Comparison of ENCODE assay signal across 8 cellular contexts in genomic region chr3:48655586-48655985, GRCh38. TPM values are rescaled to one million over a fixed set of nuclear protein-coding genes. Genes with fewer than 3 reads are reported as not detected.
A peak's percentile ranks its signal among the peaks of the same experiment; 100 is the strongest.
DNase-seq lines count a peak whose midpoint lies in the region; ATAC-seq lines count a peak whose summit lies in the region.

No MANE protein-coding gene starts in this region.

- no peaks in the 10 kb centered on the region for H3K9me3 ChIP-seq in HUES64 (ENCODE audit: insufficient read depth, low read depth, low read length)

- peaks cover 58% of the 10 kb centered on the region for H3K36me3 ChIP-seq in HUES64 (ENCODE audit: insufficient read depth, low read length)

- no peak overlapping the region for H3K27ac ChIP-seq in HUES64 (ENCODE audit: low read depth, low read length)

- WGBS in HUES64: 31% methylated on average over 22 of the region's 27 CpGs

- no peaks in the 10 kb centered on the region for H3K27me3 ChIP-seq in HUES64 (ENCODE audit: insufficient read depth, low read length)

- ATAC-seq in HG02678 (IDR thresholded peaks at IDR 0.05; ENCODE audit: unreplicated experiment): no peak
- no peak for ATAC-seq in GM21825 (IDR thresholded peaks at IDR 0.05; ENCODE audit: unreplicated experiment)

- no peaks in the 10 kb centered on the region for H3K4me1 ChIP-seq in HUES64 (ENCODE audit: insufficient read depth, low read length)

- DNase-seq in activated naive CD4-positive, alpha-beta T cell treated with Interleukin-2 at 50 U/mL for 16 hours: peak; percentile 68
- peak; percentile 38 for DNase-seq in kidney tubule cell (ENCODE audit: low spot score)
- peak; percentile 20 to 48 for DNase-seq in stimulated activated CD8-positive, alpha-beta memory T cell treated with anti-CD3 and anti-CD28 coated beads, Interleukin-7, amount 100 ng/mL, for 48 hours (ENCODE audit: extremely low read depth in 1 of 2, low read depth in 1 of 2)
- DNase-seq in NAMALWA (ENCODE audit: low spot score): no peak
- DNase-seq in Kasumi-1 (lab: John Stamatoyannopoulos, UW): no peak

- peak overlapping the region; percentile 63 for H3K4me3 ChIP-seq in HUES64 (ENCODE audit: low read length)

- H3K9ac ChIP-seq in HUES64 (ENCODE audit: low read depth, low read length): 0 out of 2 replicates have a peak overlapping the region, but pooled peaks have one; percentile 29

RNA-seq across cellular contexts. Expression of gene CELSR3, which starts 7.1 kb away (rescaled TPM):
- polyA plus RNA-seq in HUES64 (2013, experiment 1 of 2): 10.1 TPM
- 12.7 TPM for polyA plus RNA-seq in HUES64 (2013, experiment 2 of 2)

RNA-seq across cellular contexts. Expression of gene SLC26A6, which starts 20.3 kb away (rescaled TPM):
- polyA plus RNA-seq in HUES64 (2013, experiment 1 of 2): 42.0 TPM
- polyA plus RNA-seq in HUES64 (2013, experiment 2 of 2): 40.4 TPM

RNA-seq across cellular contexts. Expression of gene NCKIPSD, which starts 30.1 kb away (rescaled TPM):
- 26.5 TPM for polyA plus RNA-seq in HUES64 (2013, experiment 1 of 2)
- 25.8 TPM for polyA plus RNA-seq in HUES64 (2013, experiment 2 of 2)

RNA-seq across cellular contexts. Expression of gene TMEM89, which starts 34.0 kb away (rescaled TPM):
- not detected for polyA plus RNA-seq in HUES64 (2013, experiment 1 of 2)
- not detected for polyA plus RNA-seq in HUES64 (2013, experiment 2 of 2)

RNA-seq across cellular contexts. Expression of gene UQCRC1, which starts 46.1 kb away (rescaled TPM):
- polyA plus RNA-seq in HUES64 (2013, experiment 1 of 2): 272 TPM
- polyA plus RNA-seq in HUES64 (2013, experiment 2 of 2): 246 TPM

Comparison
In these comparisons a context has a peak if more than half of its experiments do, and no peak if none do; other contexts are left out.
1. DNase-seq: peak in activated naive CD4-positive, alpha-beta T cell treated with Interleukin-2 at 50 U/mL for 16 hours (single experiment), kidney tubule cell (single experiment) and stimulated activated CD8-positive, alpha-beta memory T cell treated with anti-CD3 and anti-CD28 coated beads, Interleukin-7, amount 100 ng/mL, for 48 hours (2 of 2); none in NAMALWA (single experiment) and Kasumi-1 (0 of 2).